ENCODE assay signal across 19 cellular contexts in genomic region chr2:58812766-58813344, GRCh38.
"Had no signal": no experiment of that assay in that cellular context is flagged by ENCODE, and none has a peak within 500 bp of the region (broad histone marks: within the 10 kb centered on the region; RNA-seq: fewer than 3 reads in every experiment).

No MANE protein-coding gene starts in this region.

- H3K4me1 ChIP-seq: thyroid gland had no signal

- ATAC-seq: activated CD8-positive, alpha-beta memory T cell treated with anti-CD3 and anti-CD28 coated beads, Interleukin-2, amount 10 ng/mL, durations not matched to agents 7 days and 5 days; left ventricle myocardium superior; mucosa of descending colon; naive thymus-derived CD4-positive, alpha-beta T cell; stimulated activated memory B cell treated with anti-CD40 and anti-IgM and Interleukin-4, amounts not matched to agents 10 μg/mL and 1 μg/mL and 100 μg/mL, for 72 hours had no signal

- H3K36me3 Mint-ChIP-seq: activated CD8-positive, alpha-beta memory T cell treated with anti-CD3 and anti-CD28 coated beads, Interleukin-2, amount 10 ng/mL, durations not matched to agents 7 days and 5 days; activated naive CD4-positive, alpha-beta T cell treated with anti-CD3 and anti-CD28 coated beads, Interleukin-2, amount 10 ng/mL, durations not matched to agents 7 days and 5 days; memory B cell; naive thymus-derived CD4-positive, alpha-beta T cell; stimulated activated memory B cell treated with anti-CD40 and anti-IgM and Interleukin-4, amounts not matched to agents 10 μg/mL and 1 μg/mL and 100 μg/mL, for 72 hours had no signal

- H3K27ac Mint-ChIP-seq: activated CD8-positive, alpha-beta memory T cell treated with anti-CD3 and anti-CD28 coated beads, Interleukin-2, amount 10 ng/mL, durations not matched to agents 7 days and 5 days; activated naive CD4-positive, alpha-beta T cell treated with anti-CD3 and anti-CD28 coated beads, Interleukin-2, amount 10 ng/mL, durations not matched to agents 7 days and 5 days; activated T-helper 2 cell treated with anti-CD3 and anti-CD28 coated beads, Interferon-gamma antibody, Interleukin-2, Interleukin-4, amounts not matched to agents 10 μg/mL and 5 μg/mL and 100 μg/mL, durations not matched to agents 14 hours and 24 hours and 36 hours; memory B cell; naive thymus-derived CD4-positive, alpha-beta T cell; stimulated activated memory B cell treated with anti-CD40 and anti-IgM and Interleukin-4, amounts not matched to agents 10 μg/mL and 1 μg/mL and 100 μg/mL, for 72 hours had no signal

- H3K9me3 Mint-ChIP-seq: activated naive CD4-positive, alpha-beta T cell treated with anti-CD3 and anti-CD28 coated beads, Interleukin-2, amount 10 ng/mL, durations not matched to agents 7 days and 5 days; activated T-helper 2 cell treated with anti-CD3 and anti-CD28 coated beads, Interferon-gamma antibody, Interleukin-2, Interleukin-4, amounts not matched to agents 10 μg/mL and 5 μg/mL and 100 μg/mL, durations not matched to agents 14 hours and 24 hours and 36 hours; memory B cell; stimulated activated memory B cell treated with anti-CD40 and anti-IgM and Interleukin-4, amounts not matched to agents 10 μg/mL and 1 μg/mL and 100 μg/mL, for 72 hours had no signal

- H3K4me3 Mint-ChIP-seq: activated CD8-positive, alpha-beta memory T cell treated with anti-CD3 and anti-CD28 coated beads, Interleukin-2, amount 10 ng/mL, durations not matched to agents 7 days and 5 days; activated naive CD4-positive, alpha-beta T cell treated with anti-CD3 and anti-CD28 coated beads, Interleukin-2, amount 10 ng/mL, durations not matched to agents 7 days and 5 days; memory B cell; naive thymus-derived CD4-positive, alpha-beta T cell; stimulated activated memory B cell treated with anti-CD40 and anti-IgM and Interleukin-4, amounts not matched to agents 10 μg/mL and 1 μg/mL and 100 μg/mL, for 72 hours had no signal

- H3K9me3 ChIP-seq: mucosa of descending colon, thyroid gland had no signal

- H3K27ac ChIP-seq: epithelial cell of prostate, thyroid gland had no signal

- H3K27me3 Mint-ChIP-seq: activated CD8-positive, alpha-beta memory T cell treated with anti-CD3 and anti-CD28 coated beads, Interleukin-2, amount 10 ng/mL, durations not matched to agents 7 days and 5 days; activated naive CD4-positive, alpha-beta T cell treated with anti-CD3 and anti-CD28 coated beads, Interleukin-2, amount 10 ng/mL, durations not matched to agents 7 days and 5 days; naive thymus-derived CD4-positive, alpha-beta T cell; stimulated activated memory B cell treated with anti-CD40 and anti-IgM and Interleukin-4, amounts not matched to agents 10 μg/mL and 1 μg/mL and 100 μg/mL, for 72 hours had no signal

- DNase-seq: activated CD4-positive, alpha-beta T cell treated with anti-CD3 and anti-CD28 coated beads, Interleukin-2, amount 50 U/mL, for 48 hours; activated CD8-positive, alpha-beta memory T cell treated with anti-CD3 and anti-CD28 coated beads, Interleukin-2, amount 10 ng/mL, durations not matched to agents 7 days and 5 days; activated naive CD4-positive, alpha-beta T cell treated with anti-CD3 and anti-CD28 coated beads, Interleukin-2, amount 10 ng/mL, durations not matched to agents 7 days and 5 days; activated T-cell treated with anti-CD3 and anti-CD28 coated beads, Interleukin-2, amount 50 U/mL, for 1 hour; dermis blood vessel endothelial cell; foreskin melanocyte; kidney glomerular epithelial cell; left ventricle myocardium superior; mucosa of descending colon; naive thymus-derived CD4-positive, alpha-beta T cell; stimulated activated CD4-positive, alpha-beta T cell treated with anti-CD3 and anti-CD28 coated beads, Interleukin-2, amount 100 ng/mL, for 48 hours; thyroid gland had no signal

- FAIRE-seq: astrocyte, bronchial epithelial cell, urothelium cell line had no signal

- H3K4me1 Mint-ChIP-seq: activated CD8-positive, alpha-beta memory T cell treated with anti-CD3 and anti-CD28 coated beads, Interleukin-2, amount 10 ng/mL, durations not matched to agents 7 days and 5 days; activated naive CD4-positive, alpha-beta T cell treated with anti-CD3 and anti-CD28 coated beads, Interleukin-2, amount 10 ng/mL, durations not matched to agents 7 days and 5 days; memory B cell; naive thymus-derived CD4-positive, alpha-beta T cell; stimulated activated memory B cell treated with anti-CD40 and anti-IgM and Interleukin-4, amounts not matched to agents 10 μg/mL and 1 μg/mL and 100 μg/mL, for 72 hours had no signal

- H3K4me3 ChIP-seq: mucosa of descending colon, thyroid gland had no signal
